Comparison of ENCODE assay signal across 32 cellular contexts in genomic region chr7:100438172-100438571, GRCh38. TPM values are rescaled to one million over a fixed set of nuclear protein-coding genes. Genes with fewer than 3 reads are reported as not detected.
DNase-seq lines count a peak whose midpoint lies in the region; ATAC-seq, FAIRE-seq and TF ChIP-seq lines count a peak whose summit lies in the region.
"Had no signal": no experiment of that assay in that cellular context is flagged by ENCODE, and none has a peak within 500 bp of the region (broad histone marks: within the 10 kb centered on the region; RNA-seq: fewer than 3 reads in every experiment).

No MANE protein-coding gene starts in this region.

- peaks cover 4 to 11% of the 10 kb centered on the region in 2 experiments; a peak in 4 of 5 replicates for H3K36me3 ChIP-seq in HepG2 (replicated peaks in 1 of 2; ENCODE audit: control insufficient read depth in 1 of 2, insufficient read depth in 2 of 2, low read length in 2 of 2)
- H3K36me3 ChIP-seq in right lobe of liver = peaks cover 0 to 17% (median 3%) of the 10 kb centered on the region in 4 donors
- peaks cover 25% of the 10 kb centered on the region for H3K36me3 ChIP-seq in mesodermal cell (ENCODE audit: control insufficient read depth, insufficient read depth, low read length)

- intact Hi-C loops in HepG2 (cut with micrococcal nuclease; ENCODE audit: unreplicated experiment) (no loop called here), right lobe of liver (cut with DNase I) (no loop called here)
- intact Hi-C loops in activated CD8-positive, alpha-beta T cell treated with anti-CD3 and anti-CD28 coated beads for 36 hours (cut with micrococcal nuclease) = no loop called here

- H3K9ac ChIP-seq in HepG2 (ENCODE audit: insufficient read depth, low read depth, low read length) = no peak overlapping the region

- no peaks in the 10 kb centered on the region for H3K27me3 Mint-ChIP-seq in activated CD8-positive, alpha-beta T cell treated with anti-CD3 and anti-CD28 coated beads for 36 hours
- H3K27me3 Mint-ChIP-seq in type B pancreatic cell = no peaks in the 10 kb centered on the region
- H3K27me3 Mint-ChIP-seq: activated B cell treated with CpG ODN at 0.5 μM for 24 hours had no signal

- H3K27ac ChIP-seq in HepG2 (ENCODE audit: extremely low read length, insufficient read depth, low read length) (peak overlapping the region; percentile 33), right lobe of liver (no peak overlapping the region), mesodermal cell (ENCODE audit: low read depth, low read length, severe bottlenecking) (peak overlapping the region; percentile 10)
- H3K27ac ChIP-seq: gastrocnemius medialis had no signal

- TF ChIP-seq RAD21 in HepG2 (CRISPR knock-in tag; IDR thresholded peaks at IDR 0.05) = no peak

- CTCF ChIA-PET in HepG2 (lab: Yijun Ruan, JAX; ENCODE audit: low intra/inter-chr PET ratio, low total read pairs) = no interaction called here
- CTCF ChIA-PET in activated CD8-positive, alpha-beta T cell treated with anti-CD3 and anti-CD28 coated beads for 36 hours (lab: Charles Lee) = interaction anchor here (0.9 to 1.3 kb wide), 3 partner anchors 12 to 253 kb away, joined by 3 to 6 read pairs (median 3); no protein-coding TSS in a partner anchor

- TF ChIP-seq EP300 in HepG2 (IDR thresholded peaks at IDR 0.05; ENCODE audit: low read depth in 2 of 2, low read length in 2 of 2) = no peak
- no peak for TF ChIP-seq EP300 in HepG2 (CRISPR knock-in tag; IDR thresholded peaks at IDR 0.05; ENCODE audit: borderline replicate concordance)

- H3K9me3 ChIP-seq in HepG2 (ENCODE audit: low read length) = no peaks in the 10 kb centered on the region
- no peaks in the 10 kb centered on the region for H3K9me3 ChIP-seq in right lobe of liver
- no peaks in the 10 kb centered on the region for H3K9me3 ChIP-seq in mesodermal cell (ENCODE audit: control insufficient read depth, low read length)
- H3K9me3 ChIP-seq: BLaER1 treated with 17β-estradiol and CSF1 and Interleukin-3, amounts not matched to agents 10 nM and 100 nM; gastrocnemius medialis; upper lobe of left lung had no signal

- H3K9me3 Mint-ChIP-seq in activated CD8-positive, alpha-beta T cell treated with anti-CD3 and anti-CD28 coated beads for 36 hours = no peaks in the 10 kb centered on the region
- H3K9me3 Mint-ChIP-seq in type B pancreatic cell = no peaks in the 10 kb centered on the region
- H3K9me3 Mint-ChIP-seq: activated B cell treated with CpG ODN at 0.5 μM for 24 hours, H9 had no signal

- ATAC-seq in HepG2 (no peak), right lobe of liver (no peak), GM21786 (IDR thresholded peaks at IDR 0.05; ENCODE audit: unreplicated experiment) (no peak), HG02798 (IDR thresholded peaks at IDR 0.05; ENCODE audit: poor library complexity, unreplicated experiment) (no peak)
- ATAC-seq in activated CD8-positive, alpha-beta T cell treated with anti-CD3 and anti-CD28 coated beads for 36 hours = no peak
- ATAC-seq: gastrocnemius medialis; naive thymus-derived CD4-positive, alpha-beta T cell; SK-N-SH treated with all-trans-retinoic acid at 6 μM for 48 hours had no signal

- WGBS in HepG2 (ENCODE audit: low lambda C conversion rate) = 71% methylated on average over 2 of the region's 2 CpGs
- WGBS in right lobe of liver (ENCODE audit: insufficient coverage, low coverage, low lambda C conversion rate, missing lambda C conversion rate) = 42% methylated on average over 2 of the region's 2 CpGs
- WGBS in mesodermal cell (ENCODE audit: insufficient coverage in 2 of 2), 2 experiments = no CpG with 5 or more reads among the region's 2 CpGs

- TF ChIP-seq CTCF in HepG2 (CRISPR knock-in tag; IDR thresholded peaks at IDR 0.05) (no peak), right lobe of liver (IDR thresholded peaks at IDR 0.05) (no peak), type B pancreatic cell (conservative IDR thresholded peaks at IDR 0.05) (no peak)
- no peak for TF ChIP-seq CTCF in activated CD8-positive, alpha-beta T cell treated with anti-CD3 and anti-CD28 coated beads for 36 hours (IDR thresholded peaks at IDR 0.05)

- H2AFZ ChIP-seq in HepG2 (ENCODE audit: low read length) = no peak overlapping the region

- H3K27me3 ChIP-seq in HepG2 (ENCODE audit: control insufficient read depth in 1 of 2, insufficient read depth in 2 of 2, low read length in 2 of 2) = no peaks in the 10 kb centered on the region; a peak in 1 of 5 replicates
- no peaks in the 10 kb centered on the region for H3K27me3 ChIP-seq in right lobe of liver
- H3K27me3 ChIP-seq: BLaER1 treated with 17β-estradiol and CSF1 and Interleukin-3, amounts not matched to agents 10 nM and 100 nM; gastrocnemius medialis; upper lobe of left lung had no signal

- no peak for FAIRE-seq in HepG2 (lab: Jason Lieb, UNC)
- FAIRE-seq: small intestine had no signal

- peak overlapping the region; percentile 27 for H3K27ac Mint-ChIP-seq in activated CD8-positive, alpha-beta T cell treated with anti-CD3 and anti-CD28 coated beads for 36 hours
- peak overlapping the region; percentile 61 for H3K27ac Mint-ChIP-seq in type B pancreatic cell
- H3K27ac Mint-ChIP-seq: activated B cell treated with CpG ODN at 0.5 μM for 24 hours had no signal

- BruUV-seq in HepG2 (replicated peaks; lab: Mats Ljungman, UMichigan) = no TSS peak

- in situ Hi-C loops in HepG2 (cut with HindIII; ENCODE audit: extremely low pct_ligation_motif_present, low pct_unique_long_range_greater_than_20kb) = no loop called here

- no peaks in the 10 kb centered on the region for H4K20me1 ChIP-seq in HepG2 (ENCODE audit: insufficient read depth, low read length)

- H3K36me3 Mint-ChIP-seq in activated CD8-positive, alpha-beta T cell treated with anti-CD3 and anti-CD28 coated beads for 36 hours (ENCODE audit: low read depth) = peaks cover 28% of the 10 kb centered on the region
- peaks cover 13% of the 10 kb centered on the region for H3K36me3 Mint-ChIP-seq in type B pancreatic cell

- POLR2A ChIA-PET in HepG2 (lab: Yijun Ruan, JAX) = interaction anchor here (0.7 to 6.0 kb wide), 4 partner anchors 9 to 268 kb away, joined by 4 to 42 read pairs (median 6); partner anchors contain the start of genes MEPCE, POP7 and ZCWPW1
- POLR2A ChIA-PET in activated CD8-positive, alpha-beta T cell treated with anti-CD3 and anti-CD28 coated beads for 36 hours (lab: Charles Lee) = interaction anchor here (2.6 kb wide), 1 partner anchor 10 kb away, joined by 12 read pairs; the partner anchor contains the start of gene ZCWPW1

- TF ChIP-seq POLR2A in HepG2 (IDR thresholded peaks at IDR 0.05; ENCODE audit: insufficient read depth in 1 of 2, low read depth in 2 of 2, low read length in 2 of 2) = no peak
- TF ChIP-seq POLR2A in right lobe of liver (IDR thresholded peaks at IDR 0.05) = no peak

- H3K4me2 ChIP-seq in HepG2 (ENCODE audit: low read depth, low read length) = no peak overlapping the region

- H3K4me3 ChIP-seq in HepG2 (replicated peaks in 1 of 3; ENCODE audit: insufficient read depth in 1 of 3, low read depth in 2 of 3, low read length in 3 of 3) = no peak overlapping the region
- H3K4me3 ChIP-seq in right lobe of liver = no peak overlapping the region
- no peak overlapping the region for H3K4me3 ChIP-seq in mesodermal cell (ENCODE audit: extremely low read depth, insufficient read depth, low read length, poor library complexity, severe bottlenecking)
- H3K4me3 ChIP-seq: BLaER1 treated with 17β-estradiol and CSF1 and Interleukin-3, amounts not matched to agents 10 nM and 100 nM; gastrocnemius medialis; upper lobe of left lung had no signal

- H3K79me2 ChIP-seq in HepG2 (ENCODE audit: insufficient read depth, low read length) = peaks cover 14% of the 10 kb centered on the region

- H3K4me1 ChIP-seq in HepG2 (ENCODE audit: insufficient read depth, low read length) (peaks cover 51% of the 10 kb centered on the region), right lobe of liver (peaks cover 0 to 16% (median 3%) of the 10 kb centered on the region in 4 donors), mesodermal cell (ENCODE audit: control insufficient read depth, insufficient read depth, low read length, poor library complexity, severe bottlenecking) (no peaks in the 10 kb centered on the region)

- DNase-seq in HepG2 (ENCODE audit: low spot score) = no peak
- no peak for DNase-seq in right lobe of liver
- no peak for DNase-seq in activated CD8-positive, alpha-beta T cell treated with anti-CD3 and anti-CD28 coated beads for 36 hours
- no peak for DNase-seq in type B pancreatic cell (ENCODE audit: extremely low spot score, unreplicated experiment)
- no peak for DNase-seq in kidney tubule cell (ENCODE audit: low spot score)
- DNase-seq: activated B cell treated with CpG ODN at 0.5 μM for 24 hours; activated CD4-positive, alpha-beta T cell treated with anti-CD3 and anti-CD28 coated beads, Interleukin-2, amount 50 U/mL, for 1 hour; activated CD8-positive, alpha-beta memory T cell treated with anti-CD3 and anti-CD28 coated beads, Interleukin-2, amount 50 U/mL, for 4 hours; activated effector memory CD4-positive, alpha-beta T cell treated with Interleukin-2 at 50 U/mL for 16 hours; dermis blood vessel endothelial cell; DMS79; GF-D8; H9; hippocampal formation; Karpas-422; naive thymus-derived CD4-positive, alpha-beta T cell; NCI-H1436 treated with DMSO at 0.1 percent for 48 hours; NCI-H2107; NCI-H446; NCI-H82; small intestine; stimulated activated CD4-positive, alpha-beta T cell treated with anti-CD3 and anti-CD28 coated beads, Interleukin-1b, Interleukin-23, amount 100 ng/mL, for 48 hours; stimulated activated CD8-positive, alpha-beta memory T cell treated with anti-CD3 and anti-CD28 coated beads, Interleukin-4, amount 100 ng/mL, for 48 hours; T-helper 9 cell; upper lobe of left lung had no signal

- H3K4me3 Mint-ChIP-seq in activated CD8-positive, alpha-beta T cell treated with anti-CD3 and anti-CD28 coated beads for 36 hours = peak overlapping the region; percentile 13
- H3K4me3 Mint-ChIP-seq in type B pancreatic cell = peak overlapping the region; percentile 48
- H3K4me3 Mint-ChIP-seq: H9 had no signal

- H3K4me1 Mint-ChIP-seq in activated CD8-positive, alpha-beta T cell treated with anti-CD3 and anti-CD28 coated beads for 36 hours (ENCODE audit: low read depth) = peaks cover 18% of the 10 kb centered on the region
- peaks cover 18% of the 10 kb centered on the region for H3K4me1 Mint-ChIP-seq in type B pancreatic cell (ENCODE audit: unreplicated experiment)

RNA-seq across cellular contexts. Expression of gene PPP1R35, which starts 1.9 kb away (rescaled TPM):
- total RNA-seq in HepG2 (2016; rRNA removed; fragmentation: Illumina TruSeq; extraction: Trizol) = 16.7 and 24.8 TPM in 2 replicates
- 16.5 and 21.7 TPM in 2 replicates for total RNA-seq in HepG2 (2016; cell fraction: cytosol; rRNA removed; fragmentation: Illumina TruSeq; extraction: Trizol; ENCODE audit: low read depth)
- 19.3 and 24.7 TPM in 2 replicates for total RNA-seq in HepG2 (2016; cell fraction: insoluble cytoplasmic fraction; rRNA removed; fragmentation: Illumina TruSeq; extraction: Trizol)
- 16.5 and 20.1 TPM in 2 replicates for total RNA-seq in HepG2 (2016; cell fraction: membrane; rRNA removed; fragmentation: Illumina TruSeq; extraction: Trizol)
- total RNA-seq in HepG2 (2016; cell fraction: nucleus; rRNA removed; fragmentation: Illumina TruSeq; extraction: Trizol) = 13.8 and 17.9 TPM in 2 replicates
- 26.4 and 29.0 TPM in 2 replicates for polyA plus RNA-seq in HepG2 (2011; rRNA removed)
- polyA plus RNA-seq in HepG2 (2011; cell fraction: cytosol; rRNA removed) = 18.0 and 33.0 TPM in 2 replicates
- 102 and 127 TPM in 2 replicates for polyA plus RNA-seq in HepG2 (2011; cell fraction: nucleus; rRNA removed)
- 17.6 and 20.1 TPM in 2 replicates for polyA plus RNA-seq in HepG2 (2012)
- 16.5 and 23.2 TPM in 2 replicates for polyA plus RNA-seq in HepG2 (2016; cell fraction: cytosol; fragmentation: Illumina TruSeq; extraction: Trizol; ENCODE audit: low read depth)
- polyA plus RNA-seq in HepG2 (2016; cell fraction: insoluble cytoplasmic fraction; fragmentation: Illumina TruSeq; extraction: Trizol; ENCODE audit: low read depth) = 21.3 TPM in 2 replicates
- polyA plus RNA-seq in HepG2 (2016; cell fraction: membrane; fragmentation: Illumina TruSeq; extraction: Trizol; ENCODE audit: low read depth) = 13.7 and 17.5 TPM in 2 replicates
- 39.6 and 40.4 TPM in 2 replicates for polyA plus RNA-seq in HepG2 (2016; cell fraction: nucleus; fragmentation: Illumina TruSeq; extraction: Trizol; ENCODE audit: insufficient read depth, low read depth)
- polyA minus RNA-seq in HepG2 (2011; rRNA and poly(A)+ RNA removed; ENCODE audit: low replicate concordance) = 13.2 and 24.1 TPM in 2 replicates
- 10.6 and 13.9 TPM in 2 replicates for polyA minus RNA-seq in HepG2 (2011; cell fraction: cytosol; rRNA and poly(A)+ RNA removed)
- 7.1 and 7.3 TPM in 2 replicates for polyA minus RNA-seq in HepG2 (2011; cell fraction: nucleus; rRNA and poly(A)+ RNA removed)
- total RNA-seq in right lobe of liver = 10 to 100 TPM in 5 of 6 experiments, 1 to 10 TPM in 1; 9.8 to 26.8 (median 13.2) TPM
- 10 to 100 TPM; 63.4 to 67.8 TPM for total RNA-seq in activated CD8-positive, alpha-beta T cell treated with anti-CD3 and anti-CD28 coated beads for 36 hours
- 42.0 TPM for polyA plus RNA-seq in mesodermal cell (2013, experiment 1 of 2)
- polyA plus RNA-seq in mesodermal cell (2013, experiment 2 of 2) = 34.5 TPM
- total RNA-seq in type B pancreatic cell (ENCODE audit: low replicate concordance) = 31.4 and 33.8 TPM in 2 replicates

RNA-seq across cellular contexts. Expression of gene MEPCE, which starts 8.5 kb away (rescaled TPM):
- total RNA-seq in HepG2 (2016; rRNA removed; fragmentation: Illumina TruSeq; extraction: Trizol) = 22.6 and 26.0 TPM in 2 replicates
- total RNA-seq in HepG2 (2016; cell fraction: cytosol; rRNA removed; fragmentation: Illumina TruSeq; extraction: Trizol; ENCODE audit: low read depth) = 3.8 and 3.9 TPM in 2 replicates
- total RNA-seq in HepG2 (2016; cell fraction: insoluble cytoplasmic fraction; rRNA removed; fragmentation: Illumina TruSeq; extraction: Trizol) = 20.2 and 25.7 TPM in 2 replicates
- 12.8 and 14.8 TPM in 2 replicates for total RNA-seq in HepG2 (2016; cell fraction: membrane; rRNA removed; fragmentation: Illumina TruSeq; extraction: Trizol)
- total RNA-seq in HepG2 (2016; cell fraction: nucleus; rRNA removed; fragmentation: Illumina TruSeq; extraction: Trizol) = 14.9 and 18.9 TPM in 2 replicates
- 12.3 and 12.7 TPM in 2 replicates for polyA plus RNA-seq in HepG2 (2011; rRNA removed)
- 9.2 and 10.6 TPM in 2 replicates for polyA plus RNA-seq in HepG2 (2011; cell fraction: cytosol; rRNA removed)
- 18.9 and 27.3 TPM in 2 replicates for polyA plus RNA-seq in HepG2 (2011; cell fraction: nucleus; rRNA removed)
- polyA plus RNA-seq in HepG2 (2012) = 14.6 and 17.9 TPM in 2 replicates
- polyA plus RNA-seq in HepG2 (2016; cell fraction: cytosol; fragmentation: Illumina TruSeq; extraction: Trizol; ENCODE audit: low read depth) = 3.0 and 3.3 TPM in 2 replicates
- polyA plus RNA-seq in HepG2 (2016; cell fraction: insoluble cytoplasmic fraction; fragmentation: Illumina TruSeq; extraction: Trizol; ENCODE audit: low read depth) = 20.4 and 25.4 TPM in 2 replicates
- polyA plus RNA-seq in HepG2 (2016; cell fraction: membrane; fragmentation: Illumina TruSeq; extraction: Trizol; ENCODE audit: low read depth) = 8.6 and 9.6 TPM in 2 replicates
- polyA plus RNA-seq in HepG2 (2016; cell fraction: nucleus; fragmentation: Illumina TruSeq; extraction: Trizol; ENCODE audit: insufficient read depth, low read depth) = 23.4 and 28.3 TPM in 2 replicates
- 44.0 and 89.0 TPM in 2 replicates for polyA minus RNA-seq in HepG2 (2011; rRNA and poly(A)+ RNA removed; ENCODE audit: low replicate concordance)
- polyA minus RNA-seq in HepG2 (2011; cell fraction: cytosol; rRNA and poly(A)+ RNA removed) = 8.6 and 10.8 TPM in 2 replicates
- 27.3 and 30.2 TPM in 2 replicates for polyA minus RNA-seq in HepG2 (2011; cell fraction: nucleus; rRNA and poly(A)+ RNA removed)
- 10 to 100 TPM; 17.1 to 25.1 (median 20.7) TPM for total RNA-seq in right lobe of liver
- total RNA-seq in activated CD8-positive, alpha-beta T cell treated with anti-CD3 and anti-CD28 coated beads for 36 hours = 10 to 100 TPM; 38.3 to 38.8 TPM
- 26.0 TPM for polyA plus RNA-seq in mesodermal cell (2013, experiment 1 of 2)
- polyA plus RNA-seq in mesodermal cell (2013, experiment 2 of 2) = 26.0 TPM
- total RNA-seq in type B pancreatic cell (ENCODE audit: low replicate concordance) = 27.5 and 36.6 TPM in 2 replicates

RNA-seq across cellular contexts. Expression of gene ZCWPW1, which starts 9.7 kb away (rescaled TPM):
- total RNA-seq in HepG2 (2016; rRNA removed; fragmentation: Illumina TruSeq; extraction: Trizol) (2.5 and 2.6 TPM in 2 replicates), right lobe of liver (1 to 10 TPM in 5 of 6 experiments, under 1 TPM in 1; 0.86 to 5.7 (median 2.7) TPM), type B pancreatic cell (ENCODE audit: low replicate concordance) (2.2 and 2.7 TPM in 2 replicates)
- total RNA-seq in HepG2 (2016; cell fraction: cytosol; rRNA removed; fragmentation: Illumina TruSeq; extraction: Trizol; ENCODE audit: low read depth) = 2.1 and 2.2 TPM in 2 replicates
- total RNA-seq in HepG2 (2016; cell fraction: insoluble cytoplasmic fraction; rRNA removed; fragmentation: Illumina TruSeq; extraction: Trizol) = 1.8 and 1.9 TPM in 2 replicates
- 2.5 and 3.9 TPM in 2 replicates for total RNA-seq in HepG2 (2016; cell fraction: membrane; rRNA removed; fragmentation: Illumina TruSeq; extraction: Trizol)
- total RNA-seq in HepG2 (2016; cell fraction: nucleus; rRNA removed; fragmentation: Illumina TruSeq; extraction: Trizol) = 1.5 and 2.4 TPM in 2 replicates
- 1.6 and 2.4 TPM in 2 replicates for polyA plus RNA-seq in HepG2 (2011; rRNA removed)
- polyA plus RNA-seq in HepG2 (2011; cell fraction: cytosol; rRNA removed) = 1.1 and 1.3 TPM in 2 replicates
- 4.8 and 5.3 TPM in 2 replicates for polyA plus RNA-seq in HepG2 (2011; cell fraction: nucleus; rRNA removed)
- 1.8 and 2.3 TPM in 2 replicates for polyA plus RNA-seq in HepG2 (2012)
- polyA plus RNA-seq in HepG2 (2016; cell fraction: cytosol; fragmentation: Illumina TruSeq; extraction: Trizol; ENCODE audit: low read depth) = 1.4 and 2.2 TPM in 2 replicates
- polyA plus RNA-seq in HepG2 (2016; cell fraction: insoluble cytoplasmic fraction; fragmentation: Illumina TruSeq; extraction: Trizol; ENCODE audit: low read depth) = 2.0 and 2.9 TPM in 2 replicates
- polyA plus RNA-seq in HepG2 (2016; cell fraction: membrane; fragmentation: Illumina TruSeq; extraction: Trizol; ENCODE audit: low read depth) = 1.8 and 2.6 TPM in 2 replicates
- polyA plus RNA-seq in HepG2 (2016; cell fraction: nucleus; fragmentation: Illumina TruSeq; extraction: Trizol; ENCODE audit: insufficient read depth, low read depth) = 5.2 and 6.5 TPM in 2 replicates
- 0.28 and 1.5 TPM in 2 replicates for polyA minus RNA-seq in HepG2 (2011; rRNA and poly(A)+ RNA removed; ENCODE audit: low replicate concordance)
- polyA minus RNA-seq in HepG2 (2011; cell fraction: cytosol; rRNA and poly(A)+ RNA removed) = 0.49 and 1.1 TPM in 2 replicates
- 1.7 and 3.3 TPM in 2 replicates for polyA minus RNA-seq in HepG2 (2011; cell fraction: nucleus; rRNA and poly(A)+ RNA removed)
- 1 to 10 TPM; 2.5 to 3.6 TPM for total RNA-seq in activated CD8-positive, alpha-beta T cell treated with anti-CD3 and anti-CD28 coated beads for 36 hours
- 1.00 TPM for polyA plus RNA-seq in mesodermal cell (2013, experiment 1 of 2)
- 0.76 TPM for polyA plus RNA-seq in mesodermal cell (2013, experiment 2 of 2)

RNA-seq across cellular contexts. Expression of gene SPACDR, which starts 25.9 kb away (rescaled TPM):
- total RNA-seq in HepG2 (2016; rRNA removed; fragmentation: Illumina TruSeq; extraction: Trizol) (not detected in 2 replicates), right lobe of liver (not detected), type B pancreatic cell (ENCODE audit: low replicate concordance) (1.4 and 2.8 TPM in 2 replicates)
- not detected in 2 replicates for total RNA-seq in HepG2 (2016; cell fraction: cytosol; rRNA removed; fragmentation: Illumina TruSeq; extraction: Trizol; ENCODE audit: low read depth)
- 0.15 TPM in 1 of 2 replicates, not detected in the other for total RNA-seq in HepG2 (2016; cell fraction: insoluble cytoplasmic fraction; rRNA removed; fragmentation: Illumina TruSeq; extraction: Trizol)
- total RNA-seq in HepG2 (2016; cell fraction: membrane; rRNA removed; fragmentation: Illumina TruSeq; extraction: Trizol) = not detected in 2 replicates
- total RNA-seq in HepG2 (2016; cell fraction: nucleus; rRNA removed; fragmentation: Illumina TruSeq; extraction: Trizol) = not detected in 2 replicates
- polyA plus RNA-seq in HepG2 (2011; rRNA removed) = 0.24 and 0.41 TPM in 2 replicates
- 0.16 TPM in 1 of 2 replicates, not detected in the other for polyA plus RNA-seq in HepG2 (2011; cell fraction: cytosol; rRNA removed)
- 0.55 and 0.99 TPM in 2 replicates for polyA plus RNA-seq in HepG2 (2011; cell fraction: nucleus; rRNA removed)
- 0.20 TPM in 1 of 2 replicates, not detected in the other for polyA plus RNA-seq in HepG2 (2012)
- not detected in 2 replicates for polyA plus RNA-seq in HepG2 (2016; cell fraction: cytosol; fragmentation: Illumina TruSeq; extraction: Trizol; ENCODE audit: low read depth)
- not detected in 2 replicates for polyA plus RNA-seq in HepG2 (2016; cell fraction: insoluble cytoplasmic fraction; fragmentation: Illumina TruSeq; extraction: Trizol; ENCODE audit: low read depth)
- polyA plus RNA-seq in HepG2 (2016; cell fraction: membrane; fragmentation: Illumina TruSeq; extraction: Trizol; ENCODE audit: low read depth) = 0.26 TPM in 1 of 2 replicates, not detected in the other
- polyA plus RNA-seq in HepG2 (2016; cell fraction: nucleus; fragmentation: Illumina TruSeq; extraction: Trizol; ENCODE audit: insufficient read depth, low read depth) = not detected in 2 replicates
- polyA minus RNA-seq in HepG2 (2011; rRNA and poly(A)+ RNA removed; ENCODE audit: low replicate concordance) = 0.14 and 0.65 TPM in 2 replicates
- not detected in 2 replicates for polyA minus RNA-seq in HepG2 (2011; cell fraction: cytosol; rRNA and poly(A)+ RNA removed)
- not detected in 2 replicates for polyA minus RNA-seq in HepG2 (2011; cell fraction: nucleus; rRNA and poly(A)+ RNA removed)
- total RNA-seq in activated CD8-positive, alpha-beta T cell treated with anti-CD3 and anti-CD28 coated beads for 36 hours = 1 to 10 TPM; 3.7 to 4.6 TPM
- 2.0 TPM for polyA plus RNA-seq in mesodermal cell (2013, experiment 1 of 2)
- polyA plus RNA-seq in mesodermal cell (2013, experiment 2 of 2) = 2.2 TPM
- total RNA-seq: H9, renal cortical epithelial cell had no signal

RNA-seq across cellular contexts. Expression of gene TSC22D4, which starts 40.8 kb away (rescaled TPM):
- total RNA-seq in HepG2 (2016; rRNA removed; fragmentation: Illumina TruSeq; extraction: Trizol) (6.3 and 7.7 TPM in 2 replicates), right lobe of liver (10 to 100 TPM; 12.5 to 20.5 (median 17.0) TPM), type B pancreatic cell (ENCODE audit: low replicate concordance) (45.3 and 57.6 TPM in 2 replicates)
- 2.6 and 2.9 TPM in 2 replicates for total RNA-seq in HepG2 (2016; cell fraction: cytosol; rRNA removed; fragmentation: Illumina TruSeq; extraction: Trizol; ENCODE audit: low read depth)
- 5.6 and 7.4 TPM in 2 replicates for total RNA-seq in HepG2 (2016; cell fraction: insoluble cytoplasmic fraction; rRNA removed; fragmentation: Illumina TruSeq; extraction: Trizol)
- total RNA-seq in HepG2 (2016; cell fraction: membrane; rRNA removed; fragmentation: Illumina TruSeq; extraction: Trizol) = 4.7 and 8.1 TPM in 2 replicates
- 4.4 and 5.5 TPM in 2 replicates for total RNA-seq in HepG2 (2016; cell fraction: nucleus; rRNA removed; fragmentation: Illumina TruSeq; extraction: Trizol)
- polyA plus RNA-seq in HepG2 (2011; rRNA removed) = 8.7 and 10.1 TPM in 2 replicates
- 6.5 and 10.9 TPM in 2 replicates for polyA plus RNA-seq in HepG2 (2011; cell fraction: cytosol; rRNA removed)
- polyA plus RNA-seq in HepG2 (2011; cell fraction: nucleus; rRNA removed) = 17.7 and 20.7 TPM in 2 replicates
- polyA plus RNA-seq in HepG2 (2012) = 6.9 and 11.5 TPM in 2 replicates
- 2.7 and 4.0 TPM in 2 replicates for polyA plus RNA-seq in HepG2 (2016; cell fraction: cytosol; fragmentation: Illumina TruSeq; extraction: Trizol; ENCODE audit: low read depth)
- 10.1 and 11.1 TPM in 2 replicates for polyA plus RNA-seq in HepG2 (2016; cell fraction: insoluble cytoplasmic fraction; fragmentation: Illumina TruSeq; extraction: Trizol; ENCODE audit: low read depth)
- 6.2 and 8.1 TPM in 2 replicates for polyA plus RNA-seq in HepG2 (2016; cell fraction: membrane; fragmentation: Illumina TruSeq; extraction: Trizol; ENCODE audit: low read depth)
- polyA plus RNA-seq in HepG2 (2016; cell fraction: nucleus; fragmentation: Illumina TruSeq; extraction: Trizol; ENCODE audit: insufficient read depth, low read depth) = 13.1 and 14.8 TPM in 2 replicates
- 9.9 and 13.8 TPM in 2 replicates for polyA minus RNA-seq in HepG2 (2011; rRNA and poly(A)+ RNA removed; ENCODE audit: low replicate concordance)
- 7.0 and 9.1 TPM in 2 replicates for polyA minus RNA-seq in HepG2 (2011; cell fraction: cytosol; rRNA and poly(A)+ RNA removed)
- polyA minus RNA-seq in HepG2 (2011; cell fraction: nucleus; rRNA and poly(A)+ RNA removed) = 3.0 and 4.5 TPM in 2 replicates
- total RNA-seq in activated CD8-positive, alpha-beta T cell treated with anti-CD3 and anti-CD28 coated beads for 36 hours = 10 to 100 TPM; 92.6 to 94.2 TPM
- polyA plus RNA-seq in mesodermal cell (2013, experiment 1 of 2) = 57.9 TPM
- polyA plus RNA-seq in mesodermal cell (2013, experiment 2 of 2) = 45.5 TPM

Comparison
In these comparisons a context has a peak if more than half of its experiments do, and no peak if none do; other contexts are left out.
1. H3K27ac ChIP-seq: peak in HepG2 (single experiment) and mesodermal cell (single experiment); none in right lobe of liver (0 of 3).